17 cellular contexts compared by ENCODE assay signal in genomic region chr6:85418059-85418458, GRCh38. TPM values are rescaled to one million over a fixed set of nuclear protein-coding genes. Genes with fewer than 3 reads are reported as not detected.
DNase-seq lines count a peak whose midpoint lies in the region; ATAC-seq and TF ChIP-seq lines count a peak whose summit lies in the region.
"Had no signal": no experiment of that assay in that cellular context is flagged by ENCODE, and none has a peak within 500 bp of the region (broad histone marks: within the 10 kb centered on the region; RNA-seq: fewer than 3 reads in every experiment).

No MANE protein-coding gene starts in this region.

- H3K4me3 ChIP-seq in RWPE2 (ENCODE audit: severe bottlenecking) (no peak overlapping the region), fibroblast of mammary gland (ENCODE audit: control insufficient read depth, low read depth, low read length) (no peak overlapping the region), skeletal muscle cell (ENCODE audit: low read depth, low read length) (no peak overlapping the region)
- H3K4me3 ChIP-seq: cardiac muscle cell, ovary, SJCRH30 had no signal

- H3K9me3 ChIP-seq in RWPE2 (ENCODE audit: severe bottlenecking) = no peaks in the 10 kb centered on the region
- H3K9me3 ChIP-seq: ovary, SJCRH30 had no signal

- no peak for TF ChIP-seq CTCF in RWPE2 (IDR thresholded peaks at IDR 0.05; ENCODE audit: poor library complexity, severe bottlenecking)
- no peak for TF ChIP-seq CTCF in fibroblast of mammary gland (conservative IDR thresholded peaks at IDR 0.05; ENCODE audit: control insufficient read depth, insufficient read depth, low read depth, low read length)

- intact Hi-C loops in sciatic nerve (cut with DNase I) = no loop called here

- ATAC-seq in RWPE2 (ENCODE audit: low read depth) = peak; percentile 59; the same call in 2 of the 3 replicates
- ATAC-seq in sciatic nerve = no peak
- ATAC-seq in GM21786 (IDR thresholded peaks at IDR 0.05; ENCODE audit: unreplicated experiment) = no peak
- ATAC-seq: activated CD8-positive, alpha-beta T cell treated with anti-CD3 and anti-CD28 coated beads, Interleukin-2, amount 10 ng/mL, durations not matched to agents 7 days and 5 days had no signal

- no peaks in the 10 kb centered on the region for H3K27me3 ChIP-seq in RWPE2 (ENCODE audit: insufficient read depth, poor library complexity, severe bottlenecking)
- H3K27me3 ChIP-seq: cardiac muscle cell, ovary, SJCRH30 had no signal

- DNase-seq in Daoy (ENCODE audit: low read depth) (peak; percentile 49), RWPE2 (ENCODE audit: low spot score) (no peak), fibroblast of mammary gland (ENCODE audit: low read depth) (peak; percentile 89), skeletal muscle cell (ENCODE audit: low read depth) (peak; percentile 55), SHP77 (lab: John Stamatoyannopoulos, UW) (no peak), sciatic nerve (ENCODE audit: low spot score) (no peak), NCI-H82 treated with DMSO at 0.1 percent for 48 hours (lab: John Stamatoyannopoulos, UW; ENCODE audit: unreplicated experiment) (no peak)
- DNase-seq: activated CD8-positive, alpha-beta T cell treated with anti-CD3 and anti-CD28 coated beads, Interleukin-2, amount 10 ng/mL, durations not matched to agents 7 days and 5 days; activated gamma-delta T cell; C1 segment of cervical spinal cord; DMS79 treated with DMSO at 0.1 percent for 48 hours; NCI-H2029; ovary; SJCRH30; stimulated activated CD4-positive, alpha-beta T cell treated with anti-CD3 and anti-CD28 coated beads, Interleukin-15, amount 100 ng/mL, for 24 hours had no signal

- no peaks in the 10 kb centered on the region for H3K36me3 ChIP-seq in RWPE2 (ENCODE audit: low read depth)
- H3K36me3 ChIP-seq: cardiac muscle cell, ovary, SJCRH30 had no signal

- H3K27ac ChIP-seq in RWPE2 (ENCODE audit: poor library complexity, severe bottlenecking) = peak overlapping the region; percentile 4
- H3K27ac ChIP-seq: cardiac muscle cell, SJCRH30 had no signal

- peaks cover 2% of the 10 kb centered on the region for H3K4me1 ChIP-seq in RWPE2 (ENCODE audit: insufficient read depth, poor library complexity, severe bottlenecking)
- H3K4me1 ChIP-seq: SJCRH30 had no signal

RNA-seq across cellular contexts. Expression of gene NT5E, which starts 31.8 kb away (rescaled TPM):
- total RNA-seq in Daoy (2014; rRNA removed; shearing (Covaris generic)) = 129 and 139 TPM in 2 replicates
- total RNA-seq in sciatic nerve = 52.7 TPM

Comparison
In these comparisons a context has a peak if more than half of its experiments do, and no peak if none do; other contexts are left out.
1. DNase-seq: peak in Daoy (single experiment), fibroblast of mammary gland (single experiment) and skeletal muscle cell (single experiment); none in RWPE2 (single experiment), SHP77 (0 of 2), sciatic nerve (single experiment) and NCI-H82 treated with DMSO at 0.1 percent for 48 hours (single experiment).